In genomic region chr11:22472306-22472705, GRCh38 we compare ENCODE assay signal across 18 cellular contexts.
DNase-seq lines count a peak whose midpoint lies in the region; ATAC-seq and TF ChIP-seq lines count a peak whose summit lies in the region.
"Had no signal": no experiment of that assay in that cellular context is flagged by ENCODE, and none has a peak within 500 bp of the region (broad histone marks: within the 10 kb centered on the region; RNA-seq: fewer than 3 reads in every experiment).

No MANE protein-coding gene starts in this region.

- no peak overlapping the region for H3K27ac Mint-ChIP-seq in WTC11
- H3K27ac Mint-ChIP-seq: activated naive CD4-positive, alpha-beta T cell treated with anti-CD3 and anti-CD28 coated beads for 36 hours; B cell had no signal

- POLR2A ChIA-PET in A673 (lab: Charles Lee; ENCODE audit: low non-redundant PET) = no interaction called here
- POLR2A ChIA-PET in WTC11 (lab: Charles Lee) = no interaction called here

- ATAC-seq in WTC11 = peak; percentile 77
- ATAC-seq in foreskin keratinocyte = no peak
- no peak for ATAC-seq in HG03460 (IDR thresholded peaks at IDR 0.05; ENCODE audit: unreplicated experiment)
- ATAC-seq: left cardiac atrium had no signal

- H3K4me3 ChIP-seq in A673 (ENCODE audit: low read depth, low read length, poor library complexity, severe bottlenecking) = no peak overlapping the region
- no peak overlapping the region for H3K4me3 ChIP-seq in GM23248
- H3K4me3 ChIP-seq in HAP-1 = no peak overlapping the region
- H3K4me3 ChIP-seq: ascending aorta, sigmoid colon had no signal

- H3K9me3 Mint-ChIP-seq in WTC11 = no peaks in the 10 kb centered on the region
- H3K9me3 Mint-ChIP-seq: activated naive CD4-positive, alpha-beta T cell treated with anti-CD3 and anti-CD28 coated beads for 36 hours had no signal

- in situ Hi-C loops in GM23248 (cut with MboI) (no loop called here), HAP-1 (cut with MboI; ENCODE audit: low sequenced_read_pairs) (no loop called here)

- H3K9me2 ChIP-seq in GM23248 (ENCODE audit: insufficient read depth) = no peaks in the 10 kb centered on the region

- H3K4me2 ChIP-seq in GM23248 (ENCODE audit: unreplicated experiment) = no peak overlapping the region

- DNase-seq in A673 (ENCODE audit: low spot score) (peak; percentile 18), GM23248 (peak; percentile 33), WTC11 (ENCODE audit: low spot score) (peak; percentile 15), foreskin keratinocyte (no peak), HAP-1 (ENCODE audit: low spot score in 2 of 2) (no peak), NCI-H526 treated with DMSO at 0.1 percent for 48 hours (lab: John Stamatoyannopoulos, UW) (no peak), GM03348 (ENCODE audit: low spot score) (no peak)
- DNase-seq: activated CD8-positive, alpha-beta memory T cell treated with anti-CD3 and anti-CD28 coated beads, Interleukin-2, amount 50 U/mL, for 4 hours; activated naive CD4-positive, alpha-beta T cell treated with anti-CD3 and anti-CD28 coated beads for 36 hours; KBM-7; left cardiac atrium; SHP77 treated with DMSO at 0.1 percent for 48 hours; sigmoid colon; T-helper 9 cell had no signal

- no peaks in the 10 kb centered on the region for H3K36me3 Mint-ChIP-seq in WTC11

- 75 to 79% methylated on average over 7 of the region's 7 CpGs for WGBS in GM23248 (ENCODE audit: low coverage in 1 of 2, low lambda C conversion rate in 2 of 2, missing lambda C conversion rate in 2 of 2), 2 experiments

- CTCF ChIA-PET in A673 (lab: Charles Lee) (no interaction called here), WTC11 (lab: Charles Lee) (interaction anchor here (1.3 kb wide), 2 partner anchors 67 to 137 kb away, joined by 4 to 8 read pairs; no protein-coding TSS in a partner anchor)

- no TSS peak for BruUV-seq in A673 (replicated peaks; lab: Mats Ljungman, UMichigan)

- TF ChIP-seq CTCF in A673 (conservative IDR thresholded peaks at IDR 0.05; ENCODE audit: low read depth, low read length) = peak; percentile 44
- TF ChIP-seq CTCF in WTC11 (IDR thresholded peaks at IDR 0.05) = no peak
- peak; percentile 54 for TF ChIP-seq CTCF in foreskin keratinocyte (conservative IDR thresholded peaks at IDR 0.05)

- no peak overlapping the region for H3K27ac ChIP-seq in A673 (ENCODE audit: low read depth, low read length, poor library complexity, severe bottlenecking)
- no peak overlapping the region for H3K27ac ChIP-seq in GM23248
- no peak overlapping the region for H3K27ac ChIP-seq in foreskin keratinocyte
- H3K27ac ChIP-seq: ascending aorta, HL-60, sigmoid colon had no signal

- H3K27me3 Mint-ChIP-seq in WTC11 (ENCODE audit: low read depth) = no peaks in the 10 kb centered on the region
- H3K27me3 Mint-ChIP-seq: B cell had no signal

- H3K4me3 Mint-ChIP-seq in WTC11 = no peak overlapping the region
- H3K4me3 Mint-ChIP-seq: activated naive CD4-positive, alpha-beta T cell treated with anti-CD3 and anti-CD28 coated beads for 36 hours; B cell had no signal

- no peak overlapping the region for H3K9ac ChIP-seq in GM23248

- no peaks in the 10 kb centered on the region for H4K20me1 ChIP-seq in GM23248 (ENCODE audit: insufficient read depth)

- H3F3A ChIP-seq in GM23248 (ENCODE audit: insufficient read depth) = peaks cover 14% of the 10 kb centered on the region

- H3K9me3 ChIP-seq in A673 (ENCODE audit: low read depth, low read length, poor library complexity, severe bottlenecking) = no peaks in the 10 kb centered on the region
- no peaks in the 10 kb centered on the region for H3K9me3 ChIP-seq in GM23248 (ENCODE audit: low read depth)
- H3K9me3 ChIP-seq in HAP-1 = no peaks in the 10 kb centered on the region
- H3K9me3 ChIP-seq: ascending aorta, sigmoid colon had no signal

- H2AFZ ChIP-seq in GM23248 = no peak overlapping the region

- H3K36me3 ChIP-seq in A673 (ENCODE audit: insufficient read depth, low read length, poor library complexity, severe bottlenecking) = no peaks in the 10 kb centered on the region
- H3K36me3 ChIP-seq in GM23248 (ENCODE audit: low read depth) = no peaks in the 10 kb centered on the region
- no peaks in the 10 kb centered on the region for H3K36me3 ChIP-seq in HAP-1 (replicated peaks)
- H3K36me3 ChIP-seq: ascending aorta, sigmoid colon had no signal

- H3K4me1 Mint-ChIP-seq in WTC11 = peaks cover 10% of the 10 kb centered on the region; the same call in 1 of the 2 replicates
- H3K4me1 Mint-ChIP-seq: B cell had no signal

- H3K79me2 ChIP-seq in GM23248 (ENCODE audit: insufficient read depth) = no peaks in the 10 kb centered on the region

- H3K4me1 ChIP-seq in A673 (ENCODE audit: insufficient read depth, low read length, poor library complexity, severe bottlenecking) = no peaks in the 10 kb centered on the region
- peaks cover 14% of the 10 kb centered on the region for H3K4me1 ChIP-seq in GM23248 (ENCODE audit: insufficient read depth)
- H3K4me1 ChIP-seq in foreskin keratinocyte = peaks cover 2% of the 10 kb centered on the region
- no peaks in the 10 kb centered on the region for H3K4me1 ChIP-seq in HAP-1
- H3K4me1 ChIP-seq: ascending aorta, sigmoid colon had no signal

- H3K27me3 ChIP-seq in A673 (replicated peaks; ENCODE audit: insufficient read depth, low read depth, low read length, poor library complexity) (no peaks in the 10 kb centered on the region), GM23248 (replicated peaks; ENCODE audit: insufficient read depth) (no peaks in the 10 kb centered on the region), foreskin keratinocyte (no peaks in the 10 kb centered on the region), HAP-1 (ENCODE audit: low read depth) (no peaks in the 10 kb centered on the region)
- H3K27me3 ChIP-seq: ascending aorta, sigmoid colon had no signal

- intact Hi-C loops in A673 (cut with micrococcal nuclease; ENCODE audit: unreplicated experiment) = no loop called here

TF ChIP-seq in WTC11, 78 proteins besides CTCF, POLR2A, EP300 and RAD21:
- TF ChIP-seq CDX4 (CRISPR knock-in tag; IDR thresholded peaks at IDR 0.05; ENCODE audit: borderline replicate concordance) (no peak), ZBTB21 (CRISPR knock-in tag; IDR thresholded peaks at IDR 0.05; ENCODE audit: borderline replicate concordance) (no peak), E2F1 (CRISPR knock-in tag; IDR thresholded peaks at IDR 0.05) (no peak)
TF ChIP-seq in WTC11: peak in this region for 0.

Comparison
In these comparisons a context has a peak if more than half of its experiments do, and no peak if none do; other contexts are left out.
1. DNase-seq: peak in A673 (single experiment), GM23248 (single experiment) and WTC11 (single experiment); none in foreskin keratinocyte (0 of 2), HAP-1 (0 of 2), NCI-H526 treated with DMSO at 0.1 percent for 48 hours (single experiment) and GM03348 (single experiment).